In genomic region chr14:75153295-75153694, GRCh38 we compare ENCODE assay signal across 24 cellular contexts.
"Had no signal": no experiment of that assay in that cellular context is flagged by ENCODE, and none has a peak within 500 bp of the region (broad histone marks: within the 10 kb centered on the region; RNA-seq: fewer than 3 reads in every experiment).

No MANE protein-coding gene starts in this region.

- H3K9me3 Mint-ChIP-seq: activated naive CD4-positive, alpha-beta T cell treated with anti-CD3 and anti-CD28 coated beads, Interleukin-2, amount 10 ng/mL, durations not matched to agents 7 days and 5 days; activated T-cell treated with anti-CD3 and anti-CD28 coated beads, Interleukin-2, amount 50 U/mL, for 4 hours; memory B cell; stimulated activated memory B cell treated with anti-CD40 and anti-IgM and Interleukin-4, amounts not matched to agents 10 μg/mL and 1 μg/mL and 100 μg/mL, for 72 hours; T-helper 1 cell treated with Interleukin-12 subunit alpha and Interleukin-12 subunit beta and Interleukin-4 antibody, amounts not matched to agents 30 μg/mL and 1 μg/mL, for 36 hours had no signal

- H3K36me3 ChIP-seq: uterus had no signal

- H3K4me3 Mint-ChIP-seq: activated naive CD4-positive, alpha-beta T cell treated with anti-CD3 and anti-CD28 coated beads, Interleukin-2, amount 10 ng/mL, durations not matched to agents 7 days and 5 days; activated T-cell treated with anti-CD3 and anti-CD28 coated beads, Interleukin-2, amount 50 U/mL, for 4 hours; memory B cell; stimulated activated memory B cell treated with anti-CD40 and anti-IgM and Interleukin-4, amounts not matched to agents 10 μg/mL and 1 μg/mL and 100 μg/mL, for 72 hours; T-helper 1 cell treated with Interleukin-12 subunit alpha and Interleukin-12 subunit beta and Interleukin-4 antibody, amounts not matched to agents 30 μg/mL and 1 μg/mL, for 36 hours had no signal

- ATAC-seq: activated T-cell treated with anti-CD3 and anti-CD28 coated beads, Interleukin-2, amount 50 U/mL, for 4 hours; body of pancreas; left cardiac atrium; sciatic nerve; stimulated activated memory B cell treated with anti-CD40 and anti-IgM and Interleukin-4, amounts not matched to agents 10 μg/mL and 1 μg/mL and 100 μg/mL, for 72 hours had no signal

- H3K4me3 ChIP-seq: body of pancreas, stomach, uterus had no signal

- H3K27me3 Mint-ChIP-seq: activated naive CD4-positive, alpha-beta T cell treated with anti-CD3 and anti-CD28 coated beads, Interleukin-2, amount 10 ng/mL, durations not matched to agents 7 days and 5 days; memory B cell; stimulated activated memory B cell treated with anti-CD40 and anti-IgM and Interleukin-4, amounts not matched to agents 10 μg/mL and 1 μg/mL and 100 μg/mL, for 72 hours had no signal

- H3K27ac Mint-ChIP-seq: activated naive CD4-positive, alpha-beta T cell treated with anti-CD3 and anti-CD28 coated beads, Interleukin-2, amount 10 ng/mL, durations not matched to agents 7 days and 5 days; stimulated activated memory B cell treated with anti-CD40 and anti-IgM and Interleukin-4, amounts not matched to agents 10 μg/mL and 1 μg/mL and 100 μg/mL, for 72 hours; T-helper 1 cell treated with Interleukin-12 subunit alpha and Interleukin-12 subunit beta and Interleukin-4 antibody, amounts not matched to agents 30 μg/mL and 1 μg/mL, for 36 hours had no signal

- H3K9me3 ChIP-seq: body of pancreas, stomach, uterus had no signal

- H3K27ac ChIP-seq: stomach, uterus had no signal

- DNase-seq: activated CD4-positive, alpha-beta T cell treated with anti-CD3 and anti-CD28 coated beads for 4 hours; activated CD4-positive, alpha-beta T cell treated with anti-CD3 and anti-CD28 coated beads, Interleukin-2, amount 50 U/mL, for 48 hours; activated CD4-positive, CD25-positive, alpha-beta regulatory T cell; activated CD8-positive, alpha-beta memory T cell treated with anti-CD3 and anti-CD28 coated beads, Interleukin-2, amount 50 U/mL, for 48 hours; activated naive CD4-positive, alpha-beta T cell treated with anti-CD3 and anti-CD28 coated beads, Interleukin-2, amount 10 ng/mL, durations not matched to agents 7 days and 5 days; activated T-cell treated with anti-CD3 and anti-CD28 coated beads, Interleukin-2, amount 50 U/mL, for 4 hours; anterior cingulate cortex; body of pancreas; effector CD8-positive, alpha-beta T cell; foreskin melanocyte; head of caudate nucleus; islet precursor cell; left cardiac atrium; occipital lobe; posterior cingulate gyrus; small intestine; stomach; T1000; trophoblast cell; uterus had no signal

- H3K27me3 ChIP-seq: body of pancreas, stomach, uterus had no signal

- FAIRE-seq: small intestine had no signal
